Comparison of ENCODE assay signal across 10 cellular contexts in the genomic region with DNA sequence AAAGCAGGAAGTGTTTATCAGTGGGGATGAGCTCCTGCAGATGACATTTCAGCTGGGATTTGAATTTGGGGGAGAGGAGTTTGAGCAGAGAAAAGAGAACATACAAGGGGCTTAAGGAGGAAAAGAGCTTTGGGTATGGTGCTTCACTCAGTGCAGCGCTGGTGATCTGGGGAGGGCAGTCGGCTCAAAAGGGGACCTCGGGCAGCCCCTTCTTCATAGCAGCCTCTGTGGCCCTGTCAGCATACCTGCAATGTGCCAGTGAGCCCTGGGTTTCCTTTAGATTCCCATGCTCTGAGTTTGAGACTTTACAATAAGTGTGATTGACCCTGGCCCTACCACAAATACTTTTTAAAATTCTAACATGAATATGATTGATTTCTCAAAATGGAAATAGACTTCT. TPM values are rescaled to one million over a fixed set of nuclear protein-coding genes. Genes with fewer than 3 reads are reported as not detected.
"Had no signal": no experiment of that assay in that cellular context is flagged by ENCODE, and none has a peak within 500 bp of the region (broad histone marks: within the 10 kb centered on the region; RNA-seq: fewer than 3 reads in every experiment).

No MANE protein-coding gene starts in this region.

- H3K36me3 ChIP-seq: HAP-1 had no signal

- H3K9me3 ChIP-seq: HAP-1 had no signal

- H3K4me3 Mint-ChIP-seq: GM23338, H9, HFFc6 had no signal

- DNase-seq: GM23248, GOT3, H7, H9, HCEC 1CT, HFFc6 had no signal

- H3K4me1 ChIP-seq: HAP-1 had no signal

- H3K9me3 Mint-ChIP-seq: GM23338, HFFc6 had no signal

- H3K27ac ChIP-seq: GM23248 had no signal

- ATAC-seq: GM23338, HCT116 had no signal

- H3K27ac Mint-ChIP-seq: GM23338, H9, HFFc6 had no signal

- H3K4me3 ChIP-seq: GM23248, GM23338, HAP-1 had no signal

RNA-seq across cellular contexts. Expression of a gene that starts 40.2 kb away (rescaled TPM):
- total RNA-seq: GM23248, GM23338, H1, H7, H9, HFFc6 had no signal
- polyA plus RNA-seq: GM23248, GM23338 had no signal
